Comparison of ENCODE assay signal across 7 cellular contexts in genomic region chr10:100306861-100307260, GRCh38. TPM values are rescaled to one million over a fixed set of nuclear protein-coding genes. Genes with fewer than 3 reads are reported as not detected.
"Had no signal": no experiment of that assay in that cellular context is flagged by ENCODE, and none has a peak within 500 bp of the region (broad histone marks: within the 10 kb centered on the region; RNA-seq: fewer than 3 reads in every experiment).

No MANE protein-coding gene starts in this region.

- ATAC-seq: GM23338, HepG2 had no signal

- H3K36me3 Mint-ChIP-seq: IgD-negative memory B cell had no signal

- H3K27ac ChIP-seq: HL-60 had no signal

- H3K4me3 ChIP-seq: GM23338 had no signal

- H3K4me3 Mint-ChIP-seq: GM23338, H9, IgD-negative memory B cell had no signal

- DNase-seq: H9, HCEC 1CT had no signal

- H3K4me2 ChIP-seq: GM23338 had no signal

- H3K4me1 Mint-ChIP-seq: IgD-negative memory B cell had no signal

- H3K27ac Mint-ChIP-seq: GM23338, H9, IgD-negative memory B cell had no signal

RNA-seq across cellular contexts. Expression of gene PKD2L1, which starts 23.2 kb away (rescaled TPM):
- total RNA-seq: GM23338, HT1080 had no signal
- polyA plus RNA-seq: GM23338, IgD-negative memory B cell had no signal
